ENCODE assay signal across 27 cellular contexts in genomic region chr10:69419096-69419760, GRCh38. TPM values are rescaled to one million over a fixed set of nuclear protein-coding genes. Genes with fewer than 3 reads are reported as not detected.
"Had no signal": no experiment of that assay in that cellular context is flagged by ENCODE, and none has a peak within 500 bp of the region (broad histone marks: within the 10 kb centered on the region; RNA-seq: fewer than 3 reads in every experiment).

No MANE protein-coding gene starts in this region.

- FAIRE-seq: islet of Langerhans had no signal

- H3K27ac ChIP-seq: adrenal gland, ascending aorta, brain microvascular endothelial cell, gastrocnemius medialis, neural progenitor cell, prostate gland, right atrium auricular region, testis, upper lobe of right lung had no signal

- ATAC-seq: activated CD8-positive, alpha-beta memory T cell treated with anti-CD3 and anti-CD28 coated beads, Interleukin-2, amount 10 ng/mL, durations not matched to agents 7 days and 5 days; gastrocnemius medialis; naive thymus-derived CD8-positive, alpha-beta T cell; stimulated activated effector memory CD8-positive, alpha-beta T cell treated with anti-CD3 and anti-CD28 coated beads, Interleukin-12 subunit alpha, Interleukin-12 subunit beta, amount 100 ng/mL, for 72 hours; upper lobe of right lung had no signal

- DNase-seq: activated CD4-positive, alpha-beta memory T cell treated with anti-CD3 and anti-CD28 coated beads, Interleukin-2, amount 10 ng/mL, durations not matched to agents 7 days and 5 days; activated CD4-positive, alpha-beta T cell treated with anti-CD3 and anti-CD28 coated beads, Interleukin-2, amount 10 ng/mL, durations not matched to agents 24 days and 14 days; activated CD8-positive, alpha-beta memory T cell treated with anti-CD3 and anti-CD28 coated beads, Interleukin-2, amount 10 ng/mL, durations not matched to agents 7 days and 5 days; activated effector memory CD4-positive, alpha-beta T cell treated with anti-CD3 and anti-CD28 coated beads, Interleukin-2, amount 50 U/mL, for 16 hours; activated naive CD4-positive, alpha-beta T cell treated with anti-CD3 and anti-CD28 coated beads, Interleukin-2, amount 50 U/mL, for 16 hours; activated T-cell treated with anti-CD3 and anti-CD28 coated beads for 4 hours; adrenal gland; brain microvascular endothelial cell; caudate nucleus; dermis blood vessel endothelial cell; effector CD8-positive, alpha-beta T cell; gastrocnemius medialis; head of caudate nucleus; naive thymus-derived CD8-positive, alpha-beta T cell; SK-N-SH; stimulated activated CD4-positive, alpha-beta T cell treated with anti-CD3 and anti-CD28 coated beads, Interleukin-1b, Interleukin-23, amount 100 ng/mL, for 48 hours; testis; upper lobe of right lung had no signal

- H3K36me3 ChIP-seq: adrenal gland, ascending aorta, brain microvascular endothelial cell, gastrocnemius medialis, neural progenitor cell, prostate gland, right atrium auricular region, upper lobe of right lung had no signal

- H3K27me3 ChIP-seq: adrenal gland, ascending aorta, brain microvascular endothelial cell, gastrocnemius medialis, neural progenitor cell, right atrium auricular region, testis, upper lobe of right lung had no signal

- H3K9me3 ChIP-seq: adrenal gland, ascending aorta, gastrocnemius medialis, prostate gland, right atrium auricular region, SK-N-SH, testis, upper lobe of right lung had no signal

- H3K4me3 ChIP-seq: adrenal gland, ascending aorta, gastrocnemius medialis, neural progenitor cell, prostate gland, right atrium auricular region, testis, upper lobe of right lung had no signal

- H3K4me1 ChIP-seq: adrenal gland, neural progenitor cell, prostate gland, testis, upper lobe of right lung had no signal

RNA-seq across cellular contexts. Expression of gene TACR2, which starts 2.5 kb away (rescaled TPM):
- total RNA-seq: activated CD4-positive, alpha-beta memory T cell treated with anti-CD3 and anti-CD28 coated beads, Interleukin-2, amount 10 ng/mL, durations not matched to agents 7 days and 5 days; activated CD4-positive, alpha-beta T cell treated with anti-CD3 and anti-CD28 coated beads, Interleukin-2, amount 10 ng/mL, durations not matched to agents 24 days and 14 days; activated CD8-positive, alpha-beta memory T cell treated with anti-CD3 and anti-CD28 coated beads, Interleukin-2, amount 10 ng/mL, durations not matched to agents 7 days and 5 days; ascending aorta; mononuclear cell; naive thymus-derived CD8-positive, alpha-beta T cell; osteocyte; T-helper 2 cell treated with Interferon-gamma antibody and Interleukin-4, amounts not matched to agents 100 ng/mL and 5 ng/mL, for 36 hours had no signal
- polyA plus RNA-seq: naive thymus-derived CD8-positive, alpha-beta T cell had no signal
